22 cellular contexts compared by ENCODE assay signal in genomic region chr10:113487154-113487553, GRCh38.
DNase-seq lines count a peak whose midpoint lies in the region; ATAC-seq and TF ChIP-seq lines count a peak whose summit lies in the region.
"Had no signal": no experiment of that assay in that cellular context is flagged by ENCODE, and none has a peak within 500 bp of the region (broad histone marks: within the 10 kb centered on the region; RNA-seq: fewer than 3 reads in every experiment).

No MANE protein-coding gene starts in this region.

- intact Hi-C loops in PC-3 (cut with micrococcal nuclease), result no loop called here
- intact Hi-C loops in esophagus muscularis mucosa (cut with DNase I), result no loop called here
- intact Hi-C loops in upper lobe of right lung (cut with DNase I), result no loop called here

- no peaks in the 10 kb centered on the region for H3F3A ChIP-seq in PC-3 (ENCODE audit: low read length, unreplicated experiment)

- no peaks in the 10 kb centered on the region for H3K9me3 ChIP-seq in PC-3 (ENCODE audit: low read length)
- H3K9me3 ChIP-seq in esophagus muscularis mucosa, result peaks cover 0 to 3% (median 0%) of the 10 kb centered on the region in 4 donors
- no peaks in the 10 kb centered on the region for H3K9me3 ChIP-seq in upper lobe of right lung
- H3K9me3 ChIP-seq: SK-N-SH had no signal

- 82% methylated on average over 1 of the region's 1 CpG for WGBS in esophagus muscularis mucosa

- BruUV-seq in PC-3 (replicated peaks; lab: Mats Ljungman, UMichigan), result no TSS peak

- peak; percentile 11 for DNase-seq in NCI-H345 (lab: John Stamatoyannopoulos, UW)
- DNase-seq in NCI-H345 treated with DMSO at 0.1 percent for 48 hours (lab: John Stamatoyannopoulos, UW; ENCODE audit: unreplicated experiment), result no peak
- peak; percentile 11 for DNase-seq in PC-3
- peak; percentile 66 for DNase-seq in esophagus muscularis mucosa (ENCODE audit: extremely low spot score)
- DNase-seq in upper lobe of right lung, result no peak
- DNase-seq: AML-193; Caco-2; CD8-positive, alpha-beta T cell; DMS79 treated with DMSO at 0.1 percent for 48 hours; GF-D8; NCI-H1048; NCI-H1417; NCI-H1694; NCI-H2029 treated with DMSO at 0.1 percent for 48 hours; NCI-H2171; NCI-H226; NCI-H524; SK-N-SH; SW 1271 had no signal

- CTCF ChIA-PET in PC-3 (lab: Charles Lee), result no interaction called here

- TF ChIP-seq POLR2A in esophagus muscularis mucosa (IDR thresholded peaks at IDR 0.05; ENCODE audit: low read depth), result no peak

- H3K4me1 ChIP-seq in PC-3 (ENCODE audit: insufficient read depth, low read length) (no peaks in the 10 kb centered on the region), esophagus muscularis mucosa (peaks cover 0 to 30% (median 15%) of the 10 kb centered on the region in 4 donors), upper lobe of right lung (no peaks in the 10 kb centered on the region)
- H3K4me1 ChIP-seq: Caco-2 had no signal

- no peak for TF ChIP-seq EP300 in esophagus muscularis mucosa (IDR thresholded peaks at IDR 0.05)

- no peaks in the 10 kb centered on the region for H4K20me1 ChIP-seq in PC-3 (ENCODE audit: low read length)

- no peak overlapping the region for H2AFZ ChIP-seq in PC-3 (ENCODE audit: low read length)

- H3K4me3 ChIP-seq in PC-3 (ENCODE audit: low read length) (no peak overlapping the region), esophagus muscularis mucosa (no peak overlapping the region), upper lobe of right lung (no peak overlapping the region)

- no peak overlapping the region for H3K9ac ChIP-seq in PC-3 (ENCODE audit: low read length)
- H3K9ac ChIP-seq: SK-N-SH had no signal

- H3K27me3 ChIP-seq in PC-3 (ENCODE audit: low read length) (no peaks in the 10 kb centered on the region), esophagus muscularis mucosa (no peaks in the 10 kb centered on the region), upper lobe of right lung (no peaks in the 10 kb centered on the region)

- TF ChIP-seq CTCF in PC-3 (conservative IDR thresholded peaks at IDR 0.05; ENCODE audit: low read depth, low read length), result no peak
- no peak for TF ChIP-seq CTCF in esophagus muscularis mucosa (IDR thresholded peaks at IDR 0.05)
- no peak for TF ChIP-seq CTCF in upper lobe of right lung (IDR thresholded peaks at IDR 0.05)

- no peak for ATAC-seq in PC-3
- ATAC-seq in upper lobe of right lung, result peak; percentile 69
- no peak for ATAC-seq in HG03442 (IDR thresholded peaks at IDR 0.05; ENCODE audit: unreplicated experiment)
- ATAC-seq in HG03097 (IDR thresholded peaks at IDR 0.05; ENCODE audit: low FRiP score, unreplicated experiment), result no peak
- ATAC-seq: CD8-positive, alpha-beta T cell; HCT116 had no signal

- H3K36me3 ChIP-seq in PC-3 (ENCODE audit: low read depth, low read length), result no peaks in the 10 kb centered on the region
- H3K36me3 ChIP-seq in esophagus muscularis mucosa, result no peaks in the 10 kb centered on the region
- no peaks in the 10 kb centered on the region for H3K36me3 ChIP-seq in upper lobe of right lung

- no peak overlapping the region for H3K4me2 ChIP-seq in PC-3 (ENCODE audit: low read length)
- H3K4me2 ChIP-seq: SK-N-SH had no signal

- H3K9me2 ChIP-seq in PC-3 (replicated peaks; ENCODE audit: low read length), result no peaks in the 10 kb centered on the region
- H3K9me2 ChIP-seq: SK-N-SH had no signal

- H3K79me2 ChIP-seq in PC-3 (ENCODE audit: low read length), result no peaks in the 10 kb centered on the region

- POLR2A ChIA-PET in PC-3 (lab: Charles Lee; ENCODE audit: unreplicated experiment), result no interaction called here

- H3K27ac ChIP-seq in PC-3 (ENCODE audit: low read length), result no peak overlapping the region
- H3K27ac ChIP-seq in esophagus muscularis mucosa (replicated peaks in 1 of 4), result no peak overlapping the region
- H3K27ac ChIP-seq in upper lobe of right lung, result no peak overlapping the region

Comparison
In these comparisons a context has a peak if more than half of its experiments do, and no peak if none do; other contexts are left out.
1. DNase-seq: peak in NCI-H345 (single experiment), PC-3 (single experiment) and esophagus muscularis mucosa (single experiment); none in NCI-H345 treated with DMSO at 0.1 percent for 48 hours (single experiment) and upper lobe of right lung (single experiment).